8 cellular contexts compared by ENCODE assay signal in genomic region chr18:54209471-54210180, GRCh38. TPM values are rescaled to one million over a fixed set of nuclear protein-coding genes. Genes with fewer than 3 reads are reported as not detected.
DNase-seq lines count a peak whose midpoint lies in the region; ATAC-seq and TF ChIP-seq lines count a peak whose summit lies in the region.

No MANE protein-coding gene starts in this region.

- H3F3A ChIP-seq in DOHH2 (ENCODE audit: control insufficient read depth, insufficient read depth), result no peaks in the 10 kb centered on the region

- H3K27ac ChIP-seq in DOHH2 (ENCODE audit: low read depth, low read length) (peak overlapping the region; percentile 1; the same call in 1 of the 2 replicates), Peyer's patch (no peak overlapping the region), testis (no peak overlapping the region)

- ATAC-seq in GM19397 (IDR thresholded peaks at IDR 0.05; ENCODE audit: unreplicated experiment), result peak; percentile 70
- peak; percentile 82 for ATAC-seq in HG03342 (IDR thresholded peaks at IDR 0.05; ENCODE audit: unreplicated experiment)

- no peak overlapping the region for H3K4me3 Mint-ChIP-seq in dendritic cell treated with granulocyte-macrophage colony-stimulating factor and Interleukin-4, amounts not matched to agents 40 ng/mL and 50 ng/mL, for 4 days

- peaks cover 63% of the 10 kb centered on the region for H3K4me1 Mint-ChIP-seq in dendritic cell treated with granulocyte-macrophage colony-stimulating factor and Interleukin-4, amounts not matched to agents 40 ng/mL and 50 ng/mL, for 4 days (ENCODE audit: low read depth)

- intact Hi-C loops in dendritic cell treated with granulocyte-macrophage colony-stimulating factor and Interleukin-4, amounts not matched to agents 40 ng/mL and 50 ng/mL, for 4 days (cut with micrococcal nuclease), result no loop called here
- intact Hi-C loops in testis (cut with DNase I; ENCODE audit: low total_unique reads), result no loop called here

- TF ChIP-seq POLR2A in Peyer's patch (IDR thresholded peaks at IDR 0.05), result no peak
- no peak for TF ChIP-seq POLR2A in testis (IDR thresholded peaks at IDR 0.05)

- H3K9me3 ChIP-seq in DOHH2 (ENCODE audit: control insufficient read depth, insufficient read depth, low read length) (no peaks in the 10 kb centered on the region), Peyer's patch (no peaks in the 10 kb centered on the region), testis (no peaks in the 10 kb centered on the region)

- H3K27me3 Mint-ChIP-seq in dendritic cell treated with granulocyte-macrophage colony-stimulating factor and Interleukin-4, amounts not matched to agents 40 ng/mL and 50 ng/mL, for 4 days, result no peaks in the 10 kb centered on the region

- H3K36me3 ChIP-seq in DOHH2 (ENCODE audit: control insufficient read depth, low read length), result peaks cover 67% of the 10 kb centered on the region
- H3K36me3 ChIP-seq in Peyer's patch, result peaks cover 0 to 5% (median 0%) of the 10 kb centered on the region in 3 donors
- no peaks in the 10 kb centered on the region for H3K36me3 ChIP-seq in testis (ENCODE audit: low read depth, missing control alignments)

- H3K27ac Mint-ChIP-seq in dendritic cell treated with granulocyte-macrophage colony-stimulating factor and Interleukin-4, amounts not matched to agents 40 ng/mL and 50 ng/mL, for 4 days, result peak overlapping the region; percentile 51

- H3K4me1 ChIP-seq in DOHH2 (ENCODE audit: control insufficient read depth, low read length), result peaks cover 87% of the 10 kb centered on the region
- H3K4me1 ChIP-seq in Peyer's patch, result peaks cover 0 to 16% (median 2%) of the 10 kb centered on the region in 4 donors
- peaks cover 15% of the 10 kb centered on the region for H3K4me1 ChIP-seq in testis

- H4K20me1 ChIP-seq in DOHH2 (ENCODE audit: control insufficient read depth, insufficient read depth, low read depth, low read length), result peaks cover 27% of the 10 kb centered on the region; the same call in 1 of the 2 replicates

- no peaks in the 10 kb centered on the region for H3K9me2 ChIP-seq in DOHH2 (replicated peaks; ENCODE audit: control insufficient read depth, low read length)

- peaks cover 9% of the 10 kb centered on the region for H3K36me3 Mint-ChIP-seq in dendritic cell treated with granulocyte-macrophage colony-stimulating factor and Interleukin-4, amounts not matched to agents 40 ng/mL and 50 ng/mL, for 4 days (ENCODE audit: low read depth)

- TF ChIP-seq CTCF in DOHH2 (IDR thresholded peaks at IDR 0.05; ENCODE audit: low read depth, low read length, poor library complexity, severe bottlenecking) (no peak), Peyer's patch (IDR thresholded peaks at IDR 0.05) (no peak), testis (IDR thresholded peaks at IDR 0.05) (no peak)

- H3K4me3 ChIP-seq in DOHH2 (ENCODE audit: low read length) (no peak overlapping the region), Peyer's patch (no peak overlapping the region), testis (no peak overlapping the region)

- DNase-seq in Peyer's patch (no peak), testis (no peak), DMS79 (lab: John Stamatoyannopoulos, UW) (no peak), HUDEP-2 (lab: John Stamatoyannopoulos, UW; ENCODE audit: unreplicated experiment in 76 of 76) (no peak)

- H3K79me2 ChIP-seq in DOHH2 (ENCODE audit: control insufficient read depth, low read length), result peaks cover 100% of the 10 kb centered on the region

- 65 to 78% methylated on average over 1 of the region's 1 CpG for WGBS in testis, 2 donors

- H3K27me3 ChIP-seq in DOHH2 (ENCODE audit: control insufficient read depth, low read length) (no peaks in the 10 kb centered on the region), Peyer's patch (no peaks in the 10 kb centered on the region), testis (no peaks in the 10 kb centered on the region)

- H3K4me2 ChIP-seq in DOHH2 (ENCODE audit: low read length), result peak overlapping the region; percentile 21; the same call in 1 of the 2 replicates

- H3K9me3 Mint-ChIP-seq in dendritic cell treated with granulocyte-macrophage colony-stimulating factor and Interleukin-4, amounts not matched to agents 40 ng/mL and 50 ng/mL, for 4 days, result no peaks in the 10 kb centered on the region

RNA-seq across cellular contexts. Expression of gene MBD2, which starts 14.8 kb away (rescaled TPM):
- total RNA-seq in Peyer's patch, result 10 to 100 TPM; 27.5 to 44.6 (median 34.0) TPM
- total RNA-seq in testis, result 10 to 100 TPM; 59.1 to 66.9 TPM
- 106 TPM for polyA plus RNA-seq in testis (ENCODE audit: insufficient read depth, low read depth, low replicate concordance)

RNA-seq across cellular contexts. Expression of gene POLI, which starts 59.7 kb away (rescaled TPM):
- total RNA-seq in Peyer's patch, result 10 to 100 TPM; 12.3 to 35.5 (median 25.0) TPM
- 10 to 100 TPM; 91.7 to 93.7 TPM for total RNA-seq in testis
- polyA plus RNA-seq in testis (ENCODE audit: insufficient read depth, low read depth, low replicate concordance), result 56.5 TPM
